ENCODE assay signal across 13 cellular contexts in the genomic region with DNA sequence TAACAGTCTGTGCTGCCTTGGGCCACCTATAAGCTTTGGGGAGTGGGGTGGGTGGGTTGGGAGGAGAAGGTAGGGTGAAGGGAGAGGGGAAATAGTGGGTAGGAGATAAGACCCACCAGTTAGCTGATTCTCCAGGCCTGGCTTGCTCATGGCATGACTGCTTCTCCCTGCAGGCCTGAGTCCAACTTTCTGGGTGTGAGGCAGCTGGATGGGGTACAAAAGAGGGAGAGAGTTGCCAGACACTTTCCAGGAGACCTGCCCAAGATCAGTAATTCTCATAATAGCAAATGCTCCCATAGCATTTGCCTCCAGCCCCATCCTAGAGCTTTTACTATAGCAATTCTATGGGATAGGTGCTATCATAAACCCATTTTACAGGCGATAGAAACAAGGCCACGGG. TPM values are rescaled to one million over a fixed set of nuclear protein-coding genes. Genes with fewer than 3 reads are reported as not detected.
"Had no signal": no experiment of that assay in that cellular context is flagged by ENCODE, and none has a peak within 500 bp of the region (broad histone marks: within the 10 kb centered on the region; RNA-seq: fewer than 3 reads in every experiment).

No MANE protein-coding gene starts in this region.

- DNase-seq: activated CD4-positive, alpha-beta T cell treated with anti-CD3 and anti-CD28 coated beads, Interleukin-2, amount 50 U/mL, for 48 hours; activated CD4-positive, CD25-positive, alpha-beta regulatory T cell treated with anti-CD3 and anti-CD28 coated beads, Interleukin-2, amount 50 U/mL, for 72 hours; activated CD8-positive, alpha-beta memory T cell treated with anti-CD3 and anti-CD28 coated beads, Interleukin-2, amount 10 ng/mL, durations not matched to agents 7 days and 5 days; activated gamma-delta T cell treated with Interleukin-2 at 50 U/mL for 16 hours; activated naive CD8-positive, alpha-beta T cell treated with anti-CD3 and anti-CD28 coated beads, Interleukin-2, amount 10 ng/mL, durations not matched to agents 7 days and 5 days; activated T-cell treated with anti-CD3 and anti-CD28 coated beads, Interleukin-2, amount 50 U/mL, for 4 hours; cortex of kidney; effector CD8-positive, alpha-beta T cell; small intestine; upper lobe of left lung had no signal

- H3K4me3 ChIP-seq: ovary, upper lobe of left lung had no signal

- H3K27me3 ChIP-seq: ovary, upper lobe of left lung had no signal

- H3K27ac ChIP-seq: epithelial cell of prostate, ovary, upper lobe of left lung had no signal

- H3K9me3 ChIP-seq: ovary, upper lobe of left lung had no signal

- ATAC-seq: activated CD8-positive, alpha-beta memory T cell treated with anti-CD3 and anti-CD28 coated beads, Interleukin-2, amount 10 ng/mL, durations not matched to agents 7 days and 5 days; activated T-cell treated with anti-CD3 and anti-CD28 coated beads, Interleukin-2, amount 50 U/mL, for 4 hours; stimulated activated memory B cell treated with anti-CD40 and anti-IgM and Interleukin-4, amounts not matched to agents 10 μg/mL and 1 μg/mL and 100 μg/mL, for 72 hours had no signal

- H3K36me3 ChIP-seq: ovary, upper lobe of left lung had no signal

RNA-seq across cellular contexts. Expression of a gene that starts 7.7 kb away (rescaled TPM):
- total RNA-seq: activated CD8-positive, alpha-beta memory T cell treated with anti-CD3 and anti-CD28 coated beads, Interleukin-2, amount 10 ng/mL, durations not matched to agents 7 days and 5 days; activated naive CD8-positive, alpha-beta T cell treated with anti-CD3 and anti-CD28 coated beads, Interleukin-2, amount 10 ng/mL, durations not matched to agents 7 days and 5 days had no signal
